In genomic region chr9:96418920-96419690, GRCh38 we compare ENCODE assay signal across 8 cellular contexts. TPM values are rescaled to one million over a fixed set of nuclear protein-coding genes. Genes with fewer than 3 reads are reported as not detected.
A peak's percentile ranks its signal among the peaks of the same experiment; 100 is the strongest.
DNase-seq lines count a peak whose midpoint lies in the region; ATAC-seq, FAIRE-seq and TF ChIP-seq lines count a peak whose summit lies in the region.

No MANE protein-coding gene starts in this region.

- H4K8ac ChIP-seq in neuronal stem cell (ENCODE audit: low read depth, low read length), result no peak overlapping the region

- H3K4me1 ChIP-seq in neuronal stem cell (ENCODE audit: control insufficient read depth in 2 of 2, insufficient read depth in 1 of 2, low read depth in 1 of 2, low read length in 2 of 2) (peaks cover 11 to 17% of the 10 kb centered on the region in 2 donors), upper lobe of right lung (peaks cover 26% of the 10 kb centered on the region)

- peak; percentile 73 for ATAC-seq in upper lobe of right lung

- no peak overlapping the region for H3K4ac ChIP-seq in neuronal stem cell (ENCODE audit: low read length)

- H3K4me3 ChIP-seq in neuronal stem cell (ENCODE audit: low read length in 2 of 2), result peak overlapping the region; percentile 81 to 97
- peak overlapping the region; percentile 91 for H3K4me3 ChIP-seq in upper lobe of right lung

- peak overlapping the region; percentile 93 for H3K9ac ChIP-seq in neuronal stem cell (ENCODE audit: low read depth, low read length, poor library complexity)

- no peaks in the 10 kb centered on the region for H3K27me3 ChIP-seq in neuronal stem cell (ENCODE audit: control insufficient read depth in 3 of 3, insufficient read depth in 3 of 3, low read depth in 1 of 3, low read length in 3 of 3)
- no peaks in the 10 kb centered on the region for H3K27me3 ChIP-seq in upper lobe of right lung

- H3K27ac Mint-ChIP-seq in activated naive CD4-positive, alpha-beta T cell treated with anti-CD3 and anti-CD28 coated beads for 36 hours, result peak overlapping the region; percentile 80

- H2BK12ac ChIP-seq in neuronal stem cell (ENCODE audit: low read length), result no peak overlapping the region

- peaks cover 32% of the 10 kb centered on the region for H3K4me1 Mint-ChIP-seq in activated naive CD4-positive, alpha-beta T cell treated with anti-CD3 and anti-CD28 coated beads for 36 hours (ENCODE audit: low read depth)

- H3K23ac ChIP-seq in neuronal stem cell (ENCODE audit: low read depth, low read length, poor library complexity), result no peak overlapping the region

- CTCF ChIA-PET in activated naive CD4-positive, alpha-beta T cell treated with anti-CD3 and anti-CD28 coated beads for 36 hours (lab: Charles Lee), result interaction anchor here (1.2 kb wide), 1 partner anchor 23 kb away, joined by 5 read pairs; no protein-coding TSS in a partner anchor

- no peaks in the 10 kb centered on the region for H3K27me3 Mint-ChIP-seq in activated naive CD4-positive, alpha-beta T cell treated with anti-CD3 and anti-CD28 coated beads for 36 hours (ENCODE audit: low read depth)

- WGBS in neuronal stem cell (ENCODE audit: extremely low coverage in 2 of 2, insufficient read length in 2 of 2, insufficient replicate concordance in 1 of 2), 2 donors, result no CpG with 5 or more reads among the region's 58 CpGs

- H3K36me3 Mint-ChIP-seq in activated naive CD4-positive, alpha-beta T cell treated with anti-CD3 and anti-CD28 coated beads for 36 hours (ENCODE audit: low read depth), result peaks cover 14% of the 10 kb centered on the region

- H2AFZ ChIP-seq in neuronal stem cell (ENCODE audit: low read length), result peak overlapping the region; percentile 95

- DNase-seq in GF-D8 (lab: John Stamatoyannopoulos, UW) (peak; percentile 64), H4 (ENCODE audit: low spot score) (peak; percentile 42), RCC 7860 (ENCODE audit: low spot score) (peak; percentile 89), foreskin melanocyte (peak; percentile 73), neuronal stem cell (ENCODE audit: low spot score) (no peak), upper lobe of right lung (peak; percentile 89)
- peak; percentile 54 for DNase-seq in activated naive CD4-positive, alpha-beta T cell treated with anti-CD3 and anti-CD28 coated beads for 36 hours

- peak overlapping the region; percentile 60 for H2AK5ac ChIP-seq in neuronal stem cell (ENCODE audit: low read depth, low read length)

- TF ChIP-seq CTCF in upper lobe of right lung (IDR thresholded peaks at IDR 0.05), result no peak

- H3K9me3 ChIP-seq in KOPT-K1 (ENCODE audit: insufficient read depth, low read length, poor library complexity, severe bottlenecking) (no peaks in the 10 kb centered on the region), neuronal stem cell (replicated peaks in 1 of 2; ENCODE audit: control insufficient read depth in 2 of 2, insufficient read depth in 1 of 2, low read depth in 1 of 2, low read length in 2 of 2) (no peaks in the 10 kb centered on the region), upper lobe of right lung (no peaks in the 10 kb centered on the region)

- H3K9me3 Mint-ChIP-seq in activated naive CD4-positive, alpha-beta T cell treated with anti-CD3 and anti-CD28 coated beads for 36 hours, result no peaks in the 10 kb centered on the region

- H3K18ac ChIP-seq in neuronal stem cell (ENCODE audit: low read length), result peak overlapping the region; percentile 97

- H3K27ac ChIP-seq in KOPT-K1 (ENCODE audit: low read depth, low read length, poor library complexity, severe bottlenecking), result peak overlapping the region; percentile 100
- peak overlapping the region; percentile 100 for H3K27ac ChIP-seq in neuronal stem cell (replicated peaks; ENCODE audit: low read length)
- peak overlapping the region; percentile 100 for H3K27ac ChIP-seq in upper lobe of right lung

- H2BK5ac ChIP-seq in neuronal stem cell (ENCODE audit: low read length), result peak overlapping the region; percentile 96

- H4K91ac ChIP-seq in neuronal stem cell (ENCODE audit: low read depth, low read length, poor library complexity), result no peak overlapping the region

- H2BK120ac ChIP-seq in neuronal stem cell (ENCODE audit: low read depth, low read length), result peak overlapping the region; percentile 67

- H3K36me3 ChIP-seq in KOPT-K1 (ENCODE audit: insufficient read depth, low read length) (peaks cover 22% of the 10 kb centered on the region), neuronal stem cell (replicated peaks in 1 of 2; ENCODE audit: control insufficient read depth in 2 of 2, insufficient read depth in 2 of 2, low read length in 2 of 2) (peaks cover 6 to 12% of the 10 kb centered on the region in 2 donors), upper lobe of right lung (no peaks in the 10 kb centered on the region)

- peak overlapping the region; percentile 93 for H3K4me2 ChIP-seq in neuronal stem cell (ENCODE audit: insufficient read depth, low read length, poor library complexity, severe bottlenecking)

- H3K4me3 Mint-ChIP-seq in activated naive CD4-positive, alpha-beta T cell treated with anti-CD3 and anti-CD28 coated beads for 36 hours, result peak overlapping the region; percentile 78

- peak overlapping the region; percentile 95 for H2BK15ac ChIP-seq in neuronal stem cell (ENCODE audit: low read length)

- H3K79me1 ChIP-seq in neuronal stem cell (ENCODE audit: low read depth, low read length), result peaks cover 5% of the 10 kb centered on the region

- intact Hi-C loops in activated naive CD4-positive, alpha-beta T cell treated with anti-CD3 and anti-CD28 coated beads for 36 hours (cut with micrococcal nuclease), result loop anchor here (1.0 to 10.0 kb wide), 10 partner anchors 31 to 1102 kb away; partner anchors contain the start of genes ERCC6L2, FANCC, HABP4 and SLC35D2
- intact Hi-C loops in upper lobe of right lung (cut with DNase I), result no loop called here

- FAIRE-seq in RCC 7860 (lab: Jason Lieb, UNC), result peak; percentile 52

- no peak overlapping the region for H3K14ac ChIP-seq in neuronal stem cell (ENCODE audit: low read length)

RNA-seq across cellular contexts. Expression of gene ZNF367, which starts 0.9 kb away (rescaled TPM):
- 9.9 and 11.6 TPM in 2 replicates for total RNA-seq in H4 (2014; rRNA removed; shearing (Covaris generic))
- 10 to 100 TPM; 35.8 to 36.1 TPM for total RNA-seq in activated naive CD4-positive, alpha-beta T cell treated with anti-CD3 and anti-CD28 coated beads for 36 hours
- 5.1 TPM for polyA plus RNA-seq in neuronal stem cell (2013, experiment 1 of 2)
- 5.1 TPM for polyA plus RNA-seq in neuronal stem cell (2013, experiment 2 of 2)
- 0.67 TPM for total RNA-seq in upper lobe of right lung

RNA-seq across cellular contexts. Expression of gene HABP4, which starts 30.9 kb away (rescaled TPM):
- total RNA-seq in H4 (2014; rRNA removed; shearing (Covaris generic)), result 2.1 and 5.7 TPM in 2 replicates
- 1 to 10 TPM; 7.3 to 7.9 TPM for total RNA-seq in activated naive CD4-positive, alpha-beta T cell treated with anti-CD3 and anti-CD28 coated beads for 36 hours
- 21.5 TPM for polyA plus RNA-seq in neuronal stem cell (2013, experiment 1 of 2)
- 21.1 TPM for polyA plus RNA-seq in neuronal stem cell (2013, experiment 2 of 2)
- total RNA-seq in upper lobe of right lung, result 10.3 TPM

RNA-seq across cellular contexts. Expression of gene SLC35D2, which starts 35.6 kb away (rescaled TPM):
- 12.1 and 15.5 TPM in 2 replicates for total RNA-seq in H4 (2014; rRNA removed; shearing (Covaris generic))
- total RNA-seq in activated naive CD4-positive, alpha-beta T cell treated with anti-CD3 and anti-CD28 coated beads for 36 hours, result 1 to 10 TPM in 1 of 2 experiments, under 1 TPM in 1; 0.91 to 1.1 TPM
- 22.3 TPM for polyA plus RNA-seq in neuronal stem cell (2013, experiment 1 of 2)
- 22.2 TPM for polyA plus RNA-seq in neuronal stem cell (2013, experiment 2 of 2)
- total RNA-seq in upper lobe of right lung, result 30.3 TPM
